Comparison of ENCODE assay signal across 13 cellular contexts in the genomic region with DNA sequence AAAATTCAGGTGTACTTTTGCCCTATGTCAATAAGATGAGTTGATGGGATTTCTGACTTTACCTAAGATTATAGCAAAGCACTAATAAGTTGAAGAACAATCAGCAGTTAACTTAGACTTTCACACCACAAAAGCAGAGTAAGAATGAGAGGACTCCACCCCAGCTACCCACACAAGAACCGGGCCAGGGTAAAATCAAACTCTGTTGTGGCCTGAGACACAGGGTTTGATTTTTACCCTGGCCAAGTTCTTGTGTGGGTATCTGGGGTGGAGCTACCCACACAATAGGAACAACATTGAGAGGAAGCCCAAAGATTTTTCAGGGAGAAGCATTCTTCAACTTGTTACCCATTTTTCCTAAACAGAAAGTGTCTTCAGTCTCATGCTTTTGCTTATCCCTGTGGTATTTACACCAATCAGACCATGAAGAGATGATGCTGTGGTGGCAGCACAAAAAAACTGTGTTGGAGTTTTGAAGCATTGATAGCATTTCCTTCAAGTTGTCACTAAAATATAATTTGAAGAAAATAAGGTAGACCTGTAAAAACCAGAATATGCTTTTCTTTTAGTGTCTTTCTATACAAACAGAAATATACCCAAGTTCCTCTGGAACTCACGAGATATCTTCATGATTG. TPM values are rescaled to one million over a fixed set of nuclear protein-coding genes. Genes with fewer than 3 reads are reported as not detected.
DNase-seq lines count a peak whose midpoint lies in the region; ATAC-seq and TF ChIP-seq lines count a peak whose summit lies in the region.
"Had no signal": no experiment of that assay in that cellular context is flagged by ENCODE, and none has a peak within 500 bp of the region (broad histone marks: within the 10 kb centered on the region; RNA-seq: fewer than 3 reads in every experiment).

No MANE protein-coding gene starts in this region.

- H3K27ac ChIP-seq in CD4-positive, alpha-beta T cell (ENCODE audit: low read depth, low read length): no peak overlapping the region
- H3K27ac ChIP-seq in adrenal gland (no peak overlapping the region), Peyer's patch (peak overlapping the region in 2 of 4 donors; percentile 48 to 56)

- H3K27ac Mint-ChIP-seq in CD4-positive, alpha-beta T cell: peak overlapping the region; percentile 100
- peak overlapping the region; percentile 87 for H3K27ac Mint-ChIP-seq in T-helper 2 cell treated with Interferon-gamma antibody and Interleukin-4, amounts not matched to agents 5 μg/mL and 100 μg/mL, for 36 hours
- H3K27ac Mint-ChIP-seq: B cell had no signal

- H3K9me3 Mint-ChIP-seq in CD4-positive, alpha-beta T cell: no peaks in the 10 kb centered on the region
- peaks cover 14% of the 10 kb centered on the region for H3K9me3 Mint-ChIP-seq in T-helper 2 cell treated with Interferon-gamma antibody and Interleukin-4, amounts not matched to agents 5 μg/mL and 100 μg/mL, for 36 hours

- TF ChIP-seq CTCF in CD4-positive, alpha-beta T cell (IDR thresholded peaks at IDR 0.05): no peak
- TF ChIP-seq CTCF in adrenal gland (IDR thresholded peaks at IDR 0.05): no peak
- TF ChIP-seq CTCF in Peyer's patch (IDR thresholded peaks at IDR 0.05): no peak

- peaks cover 5% of the 10 kb centered on the region for H3K36me3 Mint-ChIP-seq in CD4-positive, alpha-beta T cell (ENCODE audit: low read depth)
- H3K36me3 Mint-ChIP-seq in T-helper 2 cell treated with Interferon-gamma antibody and Interleukin-4, amounts not matched to agents 5 μg/mL and 100 μg/mL, for 36 hours (ENCODE audit: low read depth): peaks cover 19% of the 10 kb centered on the region

- POLR2A ChIA-PET in CD4-positive, alpha-beta T cell (lab: Charles Lee): interaction anchor here (1.0 to 7.1 kb wide), 4 partner anchors 11 to 54 kb away, joined by 3 to 169 read pairs (median 6); partner anchors contain the start of gene CLDND1

- H3K4me3 Mint-ChIP-seq in CD4-positive, alpha-beta T cell: peak overlapping the region; percentile 46
- H3K4me3 Mint-ChIP-seq in T-helper 2 cell treated with Interferon-gamma antibody and Interleukin-4, amounts not matched to agents 5 μg/mL and 100 μg/mL, for 36 hours: peak overlapping the region; percentile 57
- H3K4me3 Mint-ChIP-seq: B cell had no signal

- no peak for ATAC-seq in CD4-positive, alpha-beta T cell (ENCODE audit: poor library complexity)
- ATAC-seq in GM18907 (IDR thresholded peaks at IDR 0.05; ENCODE audit: unreplicated experiment) (peak; percentile 29), HG02981 (IDR thresholded peaks at IDR 0.05; ENCODE audit: unreplicated experiment) (peak; percentile 21), esophagus mucosa (no peak)

- H3K4me1 ChIP-seq in adrenal gland (replicated peaks in 1 of 2) (no peaks in the 10 kb centered on the region), Peyer's patch (peaks cover 0 to 6% (median 1%) of the 10 kb centered on the region in 4 donors)

- TF ChIP-seq POLR2A in adrenal gland (IDR thresholded peaks at IDR 0.05) (no peak), Peyer's patch (IDR thresholded peaks at IDR 0.05) (no peak)

- intact Hi-C loops in CD4-positive, alpha-beta T cell (cut with DNase I, micrococcal nuclease): no loop called here
- intact Hi-C loops in adrenal gland (cut with DNase I): no loop called here

- no peak overlapping the region for H3K4me3 ChIP-seq in adrenal gland
- no peak overlapping the region for H3K4me3 ChIP-seq in Peyer's patch

- 62 to 79% (median 74%) methylated on average over 2 of the region's 2 CpGs for WGBS in adrenal gland, 4 donors

- H3K27me3 Mint-ChIP-seq in CD4-positive, alpha-beta T cell: no peaks in the 10 kb centered on the region
- no peaks in the 10 kb centered on the region for H3K27me3 Mint-ChIP-seq in T-helper 2 cell treated with Interferon-gamma antibody and Interleukin-4, amounts not matched to agents 5 μg/mL and 100 μg/mL, for 36 hours (ENCODE audit: low read depth)
- H3K27me3 Mint-ChIP-seq: B cell had no signal

- CTCF ChIA-PET in CD4-positive, alpha-beta T cell (lab: Charles Lee): no interaction called here

- no peaks in the 10 kb centered on the region for H3K27me3 ChIP-seq in CD4-positive, alpha-beta T cell (ENCODE audit: control insufficient read depth, insufficient read depth, low read length)
- H3K27me3 ChIP-seq in adrenal gland (no peaks in the 10 kb centered on the region), Peyer's patch (no peaks in the 10 kb centered on the region)

- peaks cover 66% of the 10 kb centered on the region for H3K4me1 Mint-ChIP-seq in CD4-positive, alpha-beta T cell (ENCODE audit: low read depth)
- H3K4me1 Mint-ChIP-seq in T-helper 2 cell treated with Interferon-gamma antibody and Interleukin-4, amounts not matched to agents 5 μg/mL and 100 μg/mL, for 36 hours (ENCODE audit: low read depth): peaks cover 72% of the 10 kb centered on the region

- no peak for DNase-seq in CD4-positive, alpha-beta T cell
- peak; percentile 38 for DNase-seq in T-helper 2 cell treated with Interferon-gamma antibody and Interleukin-4, amounts not matched to agents 5 μg/mL and 100 μg/mL, for 36 hours (ENCODE audit: low spot score)
- DNase-seq in adrenal gland: no peak
- DNase-seq in hepatic stellate cell (ENCODE audit: low spot score): no peak
- DNase-seq in Peyer's patch: no peak
- DNase-seq: kidney glomerular epithelial cell; stimulated activated CD4-positive, alpha-beta T cell treated with anti-CD3 and anti-CD28 coated beads, Interleukin-12 subunit alpha, Interleukin-12 subunit beta, amount 100 ng/mL, for 4 hours had no signal

- H3K36me3 ChIP-seq in adrenal gland (replicated peaks in 1 of 2) (no peaks in the 10 kb centered on the region), Peyer's patch (no peaks in the 10 kb centered on the region)

- H3K9me3 ChIP-seq in CD4-positive, alpha-beta T cell (ENCODE audit: control insufficient read depth, low read length): no peaks in the 10 kb centered on the region
- H3K9me3 ChIP-seq in adrenal gland (replicated peaks in 1 of 3) (no peaks in the 10 kb centered on the region), Peyer's patch (no peaks in the 10 kb centered on the region)

RNA-seq across cellular contexts. Expression of gene CPOX, which starts 25.6 kb away (rescaled TPM):
- 10 to 100 TPM in 1 of 2 experiments, 1 to 10 TPM in 1; 7.0 to 10.5 TPM for total RNA-seq in CD4-positive, alpha-beta T cell
- total RNA-seq in adrenal gland (10 to 100 TPM; 11.0 to 59.8 (median 23.4) TPM), esophagus mucosa (15.4 TPM), Peyer's patch (10 to 100 TPM; 16.8 to 68.5 (median 36.0) TPM)
- polyA plus RNA-seq in adrenal gland: 10 to 100 TPM in 2 of 3 donors, 1 to 10 TPM in 1; 9.0 to 15.6 (median 14.3) TPM

RNA-seq across cellular contexts. Expression of gene GPR15, which starts 36.0 kb away (rescaled TPM):
- 1 to 10 TPM; 8.4 to 9.6 TPM for total RNA-seq in CD4-positive, alpha-beta T cell
- total RNA-seq in adrenal gland (under 1 TPM in 2 of 8 donors, not detected in 6; 0.14 to 0.39 TPM), esophagus mucosa (0.32 TPM), Peyer's patch (10 to 100 TPM in 1 of 4 donors, 1 to 10 TPM in 2, not detected in 1; 1.2 to 26.4 (median 5.1) TPM)
- polyA plus RNA-seq in adrenal gland: not detected
- total RNA-seq: HT-29 had no signal
- polyA plus RNA-seq: neural cell had no signal

RNA-seq across cellular contexts. Expression of gene CLDND1, which starts 45.1 kb away (rescaled TPM):
- 100 to 1,000 TPM; 168 to 185 TPM for total RNA-seq in CD4-positive, alpha-beta T cell
- total RNA-seq in adrenal gland (100 to 1,000 TPM in 1 of 8 donors, 10 to 100 TPM in 7; 45.3 to 112 (median 64.2) TPM), esophagus mucosa (81.6 TPM), Peyer's patch (100 to 1,000 TPM in 2 of 4 donors, 10 to 100 TPM in 2; 60.2 to 113 (median 96.7) TPM)
- 10 to 100 TPM; 52.7 to 88.5 (median 61.8) TPM for polyA plus RNA-seq in adrenal gland

Comparison
In these comparisons a context has a peak if more than half of its experiments do, and no peak if none do; other contexts are left out.
1. ATAC-seq: peak in GM18907 (single experiment) and HG02981 (single experiment); none in CD4-positive, alpha-beta T cell (single experiment) and esophagus mucosa (single experiment).